16 cellular contexts compared by ENCODE assay signal in the genomic region with DNA sequence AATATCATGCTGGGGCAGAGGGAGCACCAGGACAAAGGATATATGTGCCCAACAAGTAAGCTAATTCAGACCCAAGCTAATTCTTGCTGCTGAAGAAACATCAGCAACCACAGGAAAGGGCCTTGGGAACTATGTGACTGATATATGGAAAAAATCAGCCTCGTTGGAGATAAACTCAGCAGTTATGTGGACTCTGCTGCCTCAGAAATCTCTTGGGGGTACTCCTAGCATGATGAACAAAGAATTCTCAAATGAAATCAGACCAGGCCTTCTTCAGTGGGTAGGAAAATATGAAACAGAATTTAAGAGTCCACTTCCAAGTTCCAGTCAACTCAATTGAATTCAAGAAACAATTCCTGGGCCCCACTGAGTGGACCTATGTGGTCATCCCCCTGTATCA.
DNase-seq lines count a peak whose midpoint lies in the region; ATAC-seq and TF ChIP-seq lines count a peak whose summit lies in the region.
"Had no signal": no experiment of that assay in that cellular context is flagged by ENCODE, and none has a peak within 500 bp of the region (broad histone marks: within the 10 kb centered on the region; RNA-seq: fewer than 3 reads in every experiment).

No MANE protein-coding gene starts in this region.

- H3K36me3 ChIP-seq in effector memory CD4-positive, alpha-beta T cell (ENCODE audit: control insufficient read depth, insufficient read depth, low read length) = no peaks in the 10 kb centered on the region

- peak overlapping the region; percentile 55 for H3K27ac Mint-ChIP-seq in osteocyte (ENCODE audit: unreplicated experiment)
- H3K27ac Mint-ChIP-seq: CD4-positive, alpha-beta memory T cell; GM23338; H9 had no signal

- H3K9me3 ChIP-seq in effector memory CD4-positive, alpha-beta T cell (ENCODE audit: control insufficient read depth, low read length) = no peaks in the 10 kb centered on the region

- H3K4me3 Mint-ChIP-seq in osteocyte (ENCODE audit: unreplicated experiment) = no peak overlapping the region
- H3K4me3 Mint-ChIP-seq: CD4-positive, alpha-beta memory T cell; GM23338; H9 had no signal

- intact Hi-C loops in posterior cingulate gyrus (cut with DNase I) = no loop called here

- no peak overlapping the region for H3K4me3 ChIP-seq in effector memory CD4-positive, alpha-beta T cell (ENCODE audit: insufficient read depth, low read depth, low read length, poor library complexity, severe bottlenecking)
- H3K4me3 ChIP-seq: GM23338 had no signal

- peak; percentile 55 for DNase-seq in fibroblast of peridontal ligament (ENCODE audit: extremely low read depth)
- DNase-seq in osteocyte (ENCODE audit: extremely low spot score, unreplicated experiment) = no peak
- peak; percentile 52 for DNase-seq in stromal cell of bone marrow (ENCODE audit: low read depth)
- no peak for DNase-seq in posterior cingulate gyrus
- no peak for DNase-seq in effector memory CD4-positive, alpha-beta T cell
- DNase-seq: C1 segment of cervical spinal cord; Calu3; CD4-positive, alpha-beta memory T cell; COR-L47; DMS53; DMS79 treated with DMSO at 0.1 percent for 48 hours; GF-D8; H9 had no signal

- H3K9me3 Mint-ChIP-seq in osteocyte (ENCODE audit: unreplicated experiment) = peaks cover 4% of the 10 kb centered on the region
- H3K9me3 Mint-ChIP-seq: CD4-positive, alpha-beta memory T cell; GM23338; H9 had no signal

- no peaks in the 10 kb centered on the region for H3K27me3 ChIP-seq in effector memory CD4-positive, alpha-beta T cell (replicated peaks; ENCODE audit: control insufficient read depth, insufficient read depth, low read length, poor library complexity, severe bottlenecking)

- H3K4me1 Mint-ChIP-seq in osteocyte (ENCODE audit: unreplicated experiment) = peaks cover 46% of the 10 kb centered on the region
- H3K4me1 Mint-ChIP-seq: GM23338 had no signal

- TF ChIP-seq CTCF in osteocyte (IDR thresholded peaks at IDR 0.05) = no peak

- no peak overlapping the region for H3K27ac ChIP-seq in effector memory CD4-positive, alpha-beta T cell (ENCODE audit: insufficient read depth, low read length, poor library complexity, severe bottlenecking)

- no peaks in the 10 kb centered on the region for H3K4me1 ChIP-seq in effector memory CD4-positive, alpha-beta T cell (ENCODE audit: control insufficient read depth, insufficient read depth, low read length, poor library complexity, severe bottlenecking)

- ATAC-seq in HG03280 (IDR thresholded peaks at IDR 0.05; ENCODE audit: unreplicated experiment) = no peak
- ATAC-seq: GM23338, HCT116 had no signal

- H3K27me3 Mint-ChIP-seq in osteocyte (ENCODE audit: unreplicated experiment) = peaks cover 2% of the 10 kb centered on the region

- H3K36me3 Mint-ChIP-seq in osteocyte (ENCODE audit: unreplicated experiment) = no peaks in the 10 kb centered on the region
- H3K36me3 Mint-ChIP-seq: CD4-positive, alpha-beta memory T cell had no signal

Comparison
In these comparisons a context has a peak if more than half of its experiments do, and no peak if none do; other contexts are left out.
1. DNase-seq: peak in fibroblast of peridontal ligament (single experiment) and stromal cell of bone marrow (single experiment); none in osteocyte (single experiment), posterior cingulate gyrus (0 of 10) and effector memory CD4-positive, alpha-beta T cell (0 of 3).